ENCODE assay signal across 24 cellular contexts in the genomic region with DNA sequence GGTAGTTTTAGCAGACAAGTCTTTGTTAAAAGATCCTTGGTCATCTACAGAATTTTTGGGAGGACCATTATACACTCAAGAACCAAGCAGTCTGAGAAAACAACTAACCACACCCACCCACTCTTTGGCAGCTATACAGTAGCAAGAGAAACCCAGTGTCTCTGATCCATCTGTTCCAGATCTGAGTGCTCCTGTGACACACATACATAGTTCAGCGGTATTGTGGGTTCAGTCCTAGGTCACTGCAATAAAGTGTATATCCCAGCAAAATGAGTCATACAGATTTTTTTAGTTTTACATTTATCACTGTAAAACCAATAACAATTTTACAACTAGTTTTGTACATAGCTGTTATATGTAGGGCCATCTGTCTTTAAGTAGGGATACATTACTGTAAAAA. TPM values are rescaled to one million over a fixed set of nuclear protein-coding genes. Genes with fewer than 3 reads are reported as not detected.
DNase-seq lines count a peak whose midpoint lies in the region; ATAC-seq and TF ChIP-seq lines count a peak whose summit lies in the region.
"Had no signal": no experiment of that assay in that cellular context is flagged by ENCODE, and none has a peak within 500 bp of the region (broad histone marks: within the 10 kb centered on the region; RNA-seq: fewer than 3 reads in every experiment).

No MANE protein-coding gene starts in this region.

- H4K20me1 ChIP-seq in fibroblast of lung (ENCODE audit: control insufficient read depth, extremely low read depth, insufficient read depth, low read length): no peaks in the 10 kb centered on the region

- H3K4me2 ChIP-seq in fibroblast of lung (ENCODE audit: extremely low read depth, insufficient read depth, low read length): no peak overlapping the region
- H3K4me2 ChIP-seq: KMS-11 had no signal

- H3K4me3 ChIP-seq in HFF-Myc (replicated peaks; ENCODE audit: low read depth, low read length): no peak overlapping the region
- H3K4me3 ChIP-seq in fibroblast of lung (replicated peaks in 1 of 4; ENCODE audit: control extremely low read depth in 1 of 4, insufficient read depth in 1 of 4, low read depth in 3 of 4, low read length in 4 of 4): no peak overlapping the region

- H3K9ac ChIP-seq in fibroblast of lung (ENCODE audit: insufficient read depth, low read length): no peak overlapping the region
- H3K9ac ChIP-seq: KMS-11 had no signal

- no peaks in the 10 kb centered on the region for H3K9me3 ChIP-seq in fibroblast of lung (ENCODE audit: control insufficient read depth, insufficient read depth, low read depth, low read length)

- no peaks in the 10 kb centered on the region for H3K36me3 ChIP-seq in fibroblast of lung (ENCODE audit: control insufficient read depth, insufficient read depth, low read length)

- H2AFZ ChIP-seq in fibroblast of lung (ENCODE audit: low read length): no peak overlapping the region

- H3K27ac ChIP-seq in fibroblast of lung (ENCODE audit: insufficient read depth, low read length): no peak overlapping the region
- H3K27ac ChIP-seq: KMS-11 had no signal

- no peaks in the 10 kb centered on the region for H3K27me3 ChIP-seq in fibroblast of lung (ENCODE audit: control insufficient read depth, insufficient read depth, low read length)

- DNase-seq in HFF-Myc (ENCODE audit: extremely low read depth, low read depth) (peak; percentile 12), RKO (ENCODE audit: low spot score) (peak; percentile 40), fibroblast of lung (ENCODE audit: low read depth in 2 of 2) (peak; percentile 36 to 61), hippocampal formation (lab: John Stamatoyannopoulos, UW) (no peak), ureter (ENCODE audit: low spot score) (no peak)
- DNase-seq: activated CD4-positive, alpha-beta T cell treated with anti-CD3 and anti-CD28 coated beads, Interleukin-2, amount 10 ng/mL, durations not matched to agents 24 days and 14 days; activated naive CD4-positive, alpha-beta T cell treated with anti-CD3 and anti-CD28 coated beads, Interleukin-2, amount 10 ng/mL, durations not matched to agents 7 days and 5 days; activated T-cell treated with anti-CD3 and anti-CD28 coated beads, Interleukin-2, amount 50 U/mL, for 72 hours; AML-193; central memory CD4-positive, alpha-beta T cell; GOT3; NCI-H524; NK-92 treated with Interleukin-12 subunit alpha and Interleukin-12 subunit beta, amount 100 ng/mL, for 24 hours; occipital lobe; stimulated activated CD4-positive, alpha-beta T cell treated with anti-CD3 and anti-CD28 coated beads, Interleukin-2, amount 100 ng/mL, for 48 hours; stimulated activated naive CD8-positive, alpha-beta T cell treated with anti-CD3 and anti-CD28 coated beads, Interleukin-15, Interleukin-2, amounts not matched to agents 100 U/mL and 50 U/mL, for 24 hours; T-helper 17 cell had no signal

- H3K4me1 ChIP-seq in fibroblast of lung (ENCODE audit: control insufficient read depth, extremely low read depth, insufficient read depth, low read length): no peaks in the 10 kb centered on the region

- TF ChIP-seq CTCF in HFF-Myc (IDR thresholded peaks at IDR 0.05; ENCODE audit: low read depth, low read length, missing control alignments): no peak
- TF ChIP-seq CTCF in fibroblast of lung (conservative IDR thresholded peaks at IDR 0.05 in 1 of 2, IDR thresholded peaks at IDR 0.05 in 1 of 2; ENCODE audit: low read depth in 1 of 2, low read length in 2 of 2): no peak

- H3K79me2 ChIP-seq in fibroblast of lung (ENCODE audit: control insufficient read depth, insufficient read depth, low read length): no peaks in the 10 kb centered on the region

- ATAC-seq in GM18907 (IDR thresholded peaks at IDR 0.05; ENCODE audit: unreplicated experiment): no peak
- no peak for ATAC-seq in GM18867 (IDR thresholded peaks at IDR 0.05; ENCODE audit: unreplicated experiment)
- ATAC-seq: Panc1; stimulated activated naive CD8-positive, alpha-beta T cell treated with anti-CD3 and anti-CD28 coated beads, Interleukin-15, Interleukin-2, amounts not matched to agents 100 U/mL and 50 U/mL, for 24 hours; T-helper 17 cell had no signal

RNA-seq across cellular contexts. Expression of gene PAK5, which starts 47.4 kb away (rescaled TPM):
- total RNA-seq in fibroblast of lung (not detected in 2 replicates), ureter (0.13 TPM)
- polyA plus RNA-seq in fibroblast of lung: not detected in 2 replicates
- not detected in 2 replicates for polyA plus RNA-seq in fibroblast of lung (2012)
- not detected in 2 replicates for polyA minus RNA-seq in fibroblast of lung (ENCODE audit: low replicate concordance)
- total RNA-seq: activated CD4-positive, alpha-beta T cell treated with anti-CD3 and anti-CD28 coated beads, Interleukin-2, amount 10 ng/mL, durations not matched to agents 24 days and 14 days; activated T-cell treated with anti-CD3 and anti-CD28 coated beads, Interleukin-2, amount 50 U/mL, for 72 hours; epithelial cell of proximal tubule; glomerular endothelial cell; myocyte; T-helper 17 cell had no signal

Comparison
In these comparisons a context has a peak if more than half of its experiments do, and no peak if none do; other contexts are left out.
1. DNase-seq: peak in HFF-Myc (single experiment), RKO (single experiment) and fibroblast of lung (2 of 2); none in hippocampal formation (0 of 2) and ureter (single experiment).